In the genomic region with DNA sequence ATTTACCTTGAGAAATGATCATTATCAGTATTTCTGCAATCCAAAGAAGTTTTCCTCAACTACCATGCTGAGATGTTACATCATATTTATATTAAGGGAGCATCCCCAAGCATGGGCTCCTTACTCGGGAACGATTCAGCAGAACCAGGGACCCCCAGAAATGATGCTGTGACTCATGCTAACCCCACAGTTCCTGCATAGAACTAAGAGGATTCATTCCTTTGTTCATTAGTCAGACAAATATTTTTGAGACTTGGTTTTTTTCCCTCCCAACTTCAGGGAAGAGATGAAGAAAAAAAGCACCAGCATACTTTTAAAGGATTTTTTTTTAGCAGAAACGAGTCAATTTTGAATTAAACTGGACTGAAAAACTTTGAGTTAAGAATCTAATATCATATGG, we compare ENCODE assay signal across 18 cellular contexts. TPM values are rescaled to one million over a fixed set of nuclear protein-coding genes. Genes with fewer than 3 reads are reported as not detected.
"Had no signal": no experiment of that assay in that cellular context is flagged by ENCODE, and none has a peak within 500 bp of the region (broad histone marks: within the 10 kb centered on the region; RNA-seq: fewer than 3 reads in every experiment).

No MANE protein-coding gene starts in this region.

- H3K9ac ChIP-seq: neural progenitor cell had no signal

- ATAC-seq: activated CD8-positive, alpha-beta memory T cell treated with anti-CD3 and anti-CD28 coated beads, Interleukin-2, amount 10 ng/mL, durations not matched to agents 7 days and 5 days; left cardiac atrium; naive thymus-derived CD4-positive, alpha-beta T cell; stimulated activated memory B cell treated with anti-CD40 and anti-IgM and Interleukin-4, amounts not matched to agents 10 μg/mL and 1 μg/mL and 100 μg/mL, for 72 hours had no signal

- H3K9me3 ChIP-seq: esophagus squamous epithelium, prostate gland, right atrium auricular region, testis, upper lobe of left lung had no signal

- H3K27me3 ChIP-seq: esophagus squamous epithelium, neural progenitor cell, right atrium auricular region, testis, upper lobe of left lung had no signal

- H3K4me1 ChIP-seq: esophagus squamous epithelium, prostate gland, right atrium auricular region, testis, upper lobe of left lung had no signal

- H3K36me3 ChIP-seq: esophagus squamous epithelium, neural progenitor cell, prostate gland, right atrium auricular region, upper lobe of left lung had no signal

- H3K4me2 ChIP-seq: neural progenitor cell had no signal

- H2AFZ ChIP-seq: neural progenitor cell had no signal

- H3K4me3 ChIP-seq: esophagus squamous epithelium, neural progenitor cell, prostate gland, right atrium auricular region, testis, upper lobe of left lung had no signal

- DNase-seq: activated CD4-positive, alpha-beta memory T cell treated with anti-CD3 and anti-CD28 coated beads, Interleukin-2, amount 10 ng/mL, durations not matched to agents 7 days and 5 days; activated CD4-positive, alpha-beta T cell treated with anti-CD3 and anti-CD28 coated beads for 48 hours; activated CD4-positive, CD25-positive, alpha-beta regulatory T cell; activated CD8-positive, alpha-beta memory T cell treated with anti-CD3 and anti-CD28 coated beads, Interleukin-2, amount 10 ng/mL, durations not matched to agents 7 days and 5 days; amniotic stem cell; effector CD8-positive, alpha-beta T cell; esophagus squamous epithelium; left cardiac atrium; mesenchymal stem cell; naive thymus-derived CD4-positive, alpha-beta T cell; stimulated activated CD4-positive, alpha-beta T cell treated with anti-CD3 and anti-CD28 coated beads, Interleukin-2, amount 100 ng/mL, for 48 hours; T-helper 9 cell; testis; upper lobe of left lung had no signal

- H3K27ac ChIP-seq: esophagus squamous epithelium, neural progenitor cell, prostate gland, right atrium auricular region, testis, upper lobe of left lung had no signal

RNA-seq across cellular contexts. Expression of a gene that starts 49.2 kb away (rescaled TPM):
- total RNA-seq: activated CD4-positive, alpha-beta memory T cell treated with anti-CD3 and anti-CD28 coated beads, Interleukin-2, amount 10 ng/mL, durations not matched to agents 7 days and 5 days; activated CD8-positive, alpha-beta memory T cell treated with anti-CD3 and anti-CD28 coated beads, Interleukin-2, amount 10 ng/mL, durations not matched to agents 7 days and 5 days had no signal
- polyA plus RNA-seq: naive thymus-derived CD4-positive, alpha-beta T cell had no signal
